ENCODE assay signal across 18 cellular contexts in the genomic region with DNA sequence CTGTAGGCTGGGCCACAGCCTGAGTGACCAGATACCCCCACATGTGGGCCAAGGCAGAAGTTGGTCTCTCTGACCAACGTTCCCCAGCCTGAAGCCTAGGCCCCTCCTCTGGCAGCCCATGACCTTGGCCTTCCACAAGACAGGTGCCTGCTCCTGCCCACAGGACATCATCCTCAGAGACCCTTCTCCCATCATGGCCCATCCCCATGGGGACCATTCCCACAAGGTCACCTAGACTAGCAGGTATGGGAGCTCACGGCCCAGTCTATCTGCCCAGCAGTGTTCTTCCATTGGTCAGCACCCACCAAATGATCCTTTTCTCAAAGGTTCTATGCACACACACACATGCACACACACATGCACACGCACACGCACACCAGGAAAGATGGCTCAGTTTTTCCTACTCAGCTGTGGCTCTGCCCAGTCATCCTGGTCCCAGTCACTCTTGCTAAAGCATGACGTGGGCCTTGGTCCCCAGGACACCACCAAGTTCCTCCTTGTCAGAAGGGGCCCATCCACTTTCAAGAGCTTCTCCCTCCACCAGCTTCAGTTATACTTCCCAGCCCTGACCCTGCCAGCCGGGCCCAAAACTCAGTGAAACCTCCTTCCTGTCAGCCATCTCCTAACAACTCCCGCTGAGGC.
"Had no signal": no experiment of that assay in that cellular context is flagged by ENCODE, and none has a peak within 500 bp of the region (broad histone marks: within the 10 kb centered on the region; RNA-seq: fewer than 3 reads in every experiment).

No MANE protein-coding gene starts in this region.

- DNase-seq: activated CD4-positive, alpha-beta T cell treated with anti-CD3 and anti-CD28 coated beads, Interleukin-2, amount 50 U/mL, for 4 hours; activated CD8-positive, alpha-beta memory T cell treated with anti-CD3 and anti-CD28 coated beads, Interleukin-2, amount 10 ng/mL, durations not matched to agents 7 days and 5 days; activated gamma-delta T cell; activated naive CD8-positive, alpha-beta T cell treated with anti-CD3 and anti-CD28 coated beads, Interleukin-2, amount 10 ng/mL, durations not matched to agents 7 days and 5 days; activated T-cell treated with anti-CD3 and anti-CD28 coated beads, Interleukin-2, amount 50 U/mL, for 24 hours; anterior cingulate cortex; brain microvascular endothelial cell; cortex of kidney; effector CD4-positive, alpha-beta T cell; esophagus squamous epithelium; hippocampal formation; left ventricle myocardium inferior; nucleus accumbens; stimulated activated CD4-positive, alpha-beta T cell treated with anti-CD3 and anti-CD28 coated beads, Interleukin-2, amount 100 ng/mL, for 48 hours; stimulated activated naive CD4-positive, alpha-beta T cell treated with Interleukin-2 at 50 U/mL for 16 hours; T-helper 9 cell had no signal

- H3K27me3 ChIP-seq: esophagus squamous epithelium, right atrium auricular region had no signal

- H3K36me3 ChIP-seq: brain microvascular endothelial cell, esophagus squamous epithelium, left ventricle myocardium inferior, right atrium auricular region had no signal

- H3K9me3 ChIP-seq: esophagus squamous epithelium, left ventricle myocardium inferior, right atrium auricular region had no signal

- H3K4me1 ChIP-seq: esophagus squamous epithelium, left ventricle myocardium inferior, right atrium auricular region had no signal

- H3K27ac ChIP-seq: brain microvascular endothelial cell, esophagus squamous epithelium, left ventricle myocardium inferior, right atrium auricular region had no signal

- H3K4me3 ChIP-seq: esophagus squamous epithelium, left ventricle myocardium inferior, right atrium auricular region had no signal

- ATAC-seq: activated CD4-positive, CD25-positive, alpha-beta regulatory T cell treated with anti-CD3 and anti-CD28 coated beads, Interleukin-2, amount 50 U/mL, for 24 hours; activated CD8-positive, alpha-beta memory T cell treated with anti-CD3 and anti-CD28 coated beads, Interleukin-2, amount 10 ng/mL, durations not matched to agents 7 days and 5 days had no signal
